In the genomic region with DNA sequence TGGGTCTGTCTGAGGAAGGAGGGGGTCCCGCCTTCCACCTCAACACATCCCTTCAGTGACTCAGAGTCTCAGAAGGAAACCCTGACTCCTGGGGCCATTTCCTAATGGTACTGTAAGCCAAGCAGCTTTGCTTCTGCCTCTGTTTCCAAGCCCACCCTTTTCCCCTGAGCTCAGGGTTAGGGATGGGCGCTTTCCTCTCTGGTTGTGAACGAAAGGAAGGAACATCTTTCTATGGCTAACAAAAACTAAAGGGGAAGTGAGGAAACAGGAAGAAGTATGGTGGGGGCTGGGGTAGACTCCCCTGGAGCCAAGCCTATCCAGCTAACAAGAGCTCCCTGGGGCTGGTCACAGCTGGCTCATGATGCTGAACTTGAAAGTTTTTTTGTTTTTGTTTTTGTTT, we compare ENCODE assay signal across 19 cellular contexts. TPM values are rescaled to one million over a fixed set of nuclear protein-coding genes. Genes with fewer than 3 reads are reported as not detected.
A peak's percentile ranks its signal among the peaks of the same experiment; 100 is the strongest.
DNase-seq lines count a peak whose midpoint lies in the region; ATAC-seq and TF ChIP-seq lines count a peak whose summit lies in the region.
"Had no signal": no experiment of that assay in that cellular context is flagged by ENCODE, and none has a peak within 500 bp of the region (broad histone marks: within the 10 kb centered on the region; RNA-seq: fewer than 3 reads in every experiment).

No MANE protein-coding gene starts in this region.

- peaks cover 57% of the 10 kb centered on the region for H3K36me3 Mint-ChIP-seq in activated T-helper 1 cell treated with anti-CD3 and anti-CD28 coated beads, Interleukin-12 subunit alpha, Interleukin-12 subunit beta, Interleukin-2, Interleukin-4 antibody, amounts not matched to agents 30 ng/mL and 10 ng/mL and 1 ng/mL, durations not matched to agents 14 hours and 24 hours and 36 hours (ENCODE audit: low read depth)

- H3K27me3 Mint-ChIP-seq in activated T-helper 1 cell treated with anti-CD3 and anti-CD28 coated beads, Interleukin-12 subunit alpha, Interleukin-12 subunit beta, Interleukin-2, Interleukin-4 antibody, amounts not matched to agents 30 ng/mL and 10 ng/mL and 1 ng/mL, durations not matched to agents 14 hours and 24 hours and 36 hours (ENCODE audit: insufficient read depth), result no peaks in the 10 kb centered on the region
- H3K27me3 Mint-ChIP-seq: central memory CD8-positive, alpha-beta T cell had no signal

- no TSS peak for BruUV-seq in A673 (replicated peaks; lab: Mats Ljungman, UMichigan)

- peaks cover 12% of the 10 kb centered on the region for H3K4me1 Mint-ChIP-seq in activated T-helper 1 cell treated with anti-CD3 and anti-CD28 coated beads, Interleukin-12 subunit alpha, Interleukin-12 subunit beta, Interleukin-2, Interleukin-4 antibody, amounts not matched to agents 30 ng/mL and 10 ng/mL and 1 ng/mL, durations not matched to agents 14 hours and 24 hours and 36 hours (ENCODE audit: low read depth)

- DNase-seq in Right ventricle myocardium inferior (ENCODE audit: missing footprints), result peak; percentile 68
- no peak for DNase-seq in cardiac septum (ENCODE audit: low spot score)
- no peak for DNase-seq in activated T-helper 1 cell treated with anti-CD3 and anti-CD28 coated beads, Interleukin-12 subunit alpha, Interleukin-12 subunit beta, Interleukin-2, Interleukin-4 antibody, amounts not matched to agents 30 ng/mL and 10 ng/mL and 1 ng/mL, durations not matched to agents 14 hours and 24 hours and 36 hours (ENCODE audit: low spot score)
- no peak for DNase-seq in left lobe of liver (ENCODE audit: low spot score)
- no peak for DNase-seq in upper lobe of right lung
- DNase-seq in A673 (ENCODE audit: low spot score), result no peak
- DNase-seq in NCI-H1048 (lab: John Stamatoyannopoulos, UW), result no peak
- no peak for DNase-seq in GM10248 (ENCODE audit: extremely low spot score)
- DNase-seq: ACHN; KG1; left colon; NCI-H1417 treated with DMSO at 0.1 percent for 48 hours; NCI-H2227 treated with DMSO at 0.1 percent for 48 hours; ovary; stimulated activated naive CD4-positive, alpha-beta T cell treated with Interleukin-2 at 50 U/mL for 16 hours; T-helper 9 cell had no signal

- ATAC-seq in Right ventricle myocardium inferior (peak; percentile 53), left lobe of liver (peak; percentile 29), upper lobe of right lung (peak; percentile 47)
- ATAC-seq: left colon had no signal

- intact Hi-C loops in Right ventricle myocardium inferior (cut with DNase I), result no loop called here
- intact Hi-C loops in cardiac septum (cut with DNase I), result no loop called here
- intact Hi-C loops in activated T-helper 1 cell treated with anti-CD3 and anti-CD28 coated beads, Interleukin-12 subunit alpha, Interleukin-12 subunit beta, Interleukin-2, Interleukin-4 antibody, amounts not matched to agents 30 ng/mL and 10 ng/mL and 1 ng/mL, durations not matched to agents 14 hours and 24 hours and 36 hours (cut with micrococcal nuclease), result no loop called here
- intact Hi-C loops in upper lobe of right lung (cut with DNase I), result no loop called here
- intact Hi-C loops in A673 (cut with micrococcal nuclease; ENCODE audit: unreplicated experiment), result no loop called here

- H3K4me3 ChIP-seq in upper lobe of right lung, result no peak overlapping the region
- no peak overlapping the region for H3K4me3 ChIP-seq in A673 (ENCODE audit: low read depth, low read length, poor library complexity, severe bottlenecking)
- H3K4me3 ChIP-seq: ovary, SJSA1 had no signal

- H3K36me3 ChIP-seq in upper lobe of right lung (peaks cover 70% of the 10 kb centered on the region), A673 (ENCODE audit: insufficient read depth, low read length, poor library complexity, severe bottlenecking) (peaks cover 86% of the 10 kb centered on the region)
- H3K36me3 ChIP-seq: ovary had no signal

- no peak for TF ChIP-seq CTCF in upper lobe of right lung (IDR thresholded peaks at IDR 0.05)
- TF ChIP-seq CTCF in A673 (conservative IDR thresholded peaks at IDR 0.05; ENCODE audit: low read depth, low read length), result no peak
- TF ChIP-seq CTCF in GM10248 (IDR thresholded peaks at IDR 0.05; ENCODE audit: control extremely low read depth, extremely low read depth, low read depth, missing control alignments), result no peak

- H3K4me1 ChIP-seq in upper lobe of right lung (peaks cover 20% of the 10 kb centered on the region), A673 (ENCODE audit: insufficient read depth, low read length, poor library complexity, severe bottlenecking) (no peaks in the 10 kb centered on the region)

- peak overlapping the region; percentile 16 for H3K27ac Mint-ChIP-seq in activated T-helper 1 cell treated with anti-CD3 and anti-CD28 coated beads, Interleukin-12 subunit alpha, Interleukin-12 subunit beta, Interleukin-2, Interleukin-4 antibody, amounts not matched to agents 30 ng/mL and 10 ng/mL and 1 ng/mL, durations not matched to agents 14 hours and 24 hours and 36 hours

- H3K27ac ChIP-seq in upper lobe of right lung (no peak overlapping the region), A673 (ENCODE audit: low read depth, low read length, poor library complexity, severe bottlenecking) (no peak overlapping the region)
- H3K27ac ChIP-seq: ovary, SJSA1 had no signal

- H3K27me3 ChIP-seq in upper lobe of right lung (no peaks in the 10 kb centered on the region), A673 (replicated peaks; ENCODE audit: insufficient read depth, low read depth, low read length, poor library complexity) (no peaks in the 10 kb centered on the region)
- H3K27me3 ChIP-seq: ovary, SJSA1 had no signal

- H3K4me3 Mint-ChIP-seq in activated T-helper 1 cell treated with anti-CD3 and anti-CD28 coated beads, Interleukin-12 subunit alpha, Interleukin-12 subunit beta, Interleukin-2, Interleukin-4 antibody, amounts not matched to agents 30 ng/mL and 10 ng/mL and 1 ng/mL, durations not matched to agents 14 hours and 24 hours and 36 hours, result no peak overlapping the region
- H3K4me3 Mint-ChIP-seq: central memory CD8-positive, alpha-beta T cell had no signal

- no peaks in the 10 kb centered on the region for H3K9me3 Mint-ChIP-seq in activated T-helper 1 cell treated with anti-CD3 and anti-CD28 coated beads, Interleukin-12 subunit alpha, Interleukin-12 subunit beta, Interleukin-2, Interleukin-4 antibody, amounts not matched to agents 30 ng/mL and 10 ng/mL and 1 ng/mL, durations not matched to agents 14 hours and 24 hours and 36 hours
- H3K9me3 Mint-ChIP-seq: central memory CD8-positive, alpha-beta T cell had no signal

- CTCF ChIA-PET in A673 (lab: Charles Lee), result no interaction called here
- CTCF ChIA-PET in GM10248 (lab: Yijun Ruan, JAX), result interaction anchor here (0.6 to 7.7 kb wide), 9 partner anchors 9 to 363 kb away, joined by 3 to 61 read pairs (median 3); a partner anchor contains a TSS

- POLR2A ChIA-PET in A673 (lab: Charles Lee; ENCODE audit: low non-redundant PET), result no interaction called here
- POLR2A ChIA-PET in GM10248 (lab: Yijun Ruan, JAX), result interaction anchor here (0.6 to 1.0 kb wide), 2 partner anchors 12 to 403 kb away, joined by 3 read pairs; a partner anchor contains a TSS

- H3K9me3 ChIP-seq in upper lobe of right lung (no peaks in the 10 kb centered on the region), A673 (ENCODE audit: low read depth, low read length, poor library complexity, severe bottlenecking) (no peaks in the 10 kb centered on the region)
- H3K9me3 ChIP-seq: ovary, SJSA1 had no signal

RNA-seq across cellular contexts. Expression of a gene that starts 11.6 kb away (rescaled TPM):
- total RNA-seq in Right ventricle myocardium inferior, result 14.0 TPM
- total RNA-seq in cardiac septum, result 10.9 TPM
- total RNA-seq in activated T-helper 1 cell treated with anti-CD3 and anti-CD28 coated beads, Interleukin-12 subunit alpha, Interleukin-12 subunit beta, Interleukin-2, Interleukin-4 antibody, amounts not matched to agents 30 ng/mL and 10 ng/mL and 1 ng/mL, durations not matched to agents 14 hours and 24 hours and 36 hours, result 24.2 and 24.6 TPM in 2 replicates
- 10.7 TPM for total RNA-seq in left lobe of liver
- 23.0 TPM for total RNA-seq in upper lobe of right lung
- total RNA-seq in A673 (2021), result 48.0 and 50.4 TPM in 2 replicates

RNA-seq across cellular contexts. Expression of a gene that starts 11.7 kb away (rescaled TPM):
- 128 TPM for total RNA-seq in Right ventricle myocardium inferior
- total RNA-seq in cardiac septum, result 103 TPM
- total RNA-seq in activated T-helper 1 cell treated with anti-CD3 and anti-CD28 coated beads, Interleukin-12 subunit alpha, Interleukin-12 subunit beta, Interleukin-2, Interleukin-4 antibody, amounts not matched to agents 30 ng/mL and 10 ng/mL and 1 ng/mL, durations not matched to agents 14 hours and 24 hours and 36 hours, result 139 and 150 TPM in 2 replicates
- total RNA-seq in left lobe of liver, result 194 TPM
- total RNA-seq in upper lobe of right lung, result 115 TPM
- total RNA-seq in A673 (2021), result 145 and 176 TPM in 2 replicates

RNA-seq across cellular contexts. Expression of a gene that starts 26.9 kb away (rescaled TPM):
- 108 TPM for total RNA-seq in Right ventricle myocardium inferior
- 58.4 TPM for total RNA-seq in cardiac septum
- 10.8 and 11.1 TPM in 2 replicates for total RNA-seq in activated T-helper 1 cell treated with anti-CD3 and anti-CD28 coated beads, Interleukin-12 subunit alpha, Interleukin-12 subunit beta, Interleukin-2, Interleukin-4 antibody, amounts not matched to agents 30 ng/mL and 10 ng/mL and 1 ng/mL, durations not matched to agents 14 hours and 24 hours and 36 hours
- total RNA-seq in left lobe of liver, result 198 TPM
- 20.9 TPM for total RNA-seq in upper lobe of right lung
- 3.4 and 5.7 TPM in 2 replicates for total RNA-seq in A673 (2021)

RNA-seq across cellular contexts. Expression of a gene that starts 58.3 kb away (rescaled TPM):
- total RNA-seq in Right ventricle myocardium inferior, result 5.5 TPM
- 2.8 TPM for total RNA-seq in cardiac septum
- total RNA-seq in activated T-helper 1 cell treated with anti-CD3 and anti-CD28 coated beads, Interleukin-12 subunit alpha, Interleukin-12 subunit beta, Interleukin-2, Interleukin-4 antibody, amounts not matched to agents 30 ng/mL and 10 ng/mL and 1 ng/mL, durations not matched to agents 14 hours and 24 hours and 36 hours, result not detected in 2 replicates
- 0.10 TPM for total RNA-seq in left lobe of liver
- 0.23 TPM for total RNA-seq in upper lobe of right lung
- 1.2 and 1.6 TPM in 2 replicates for total RNA-seq in A673 (2021)
- total RNA-seq: fibroblast of villous mesenchyme, SJSA1 had no signal
